9 cellular contexts compared by ENCODE assay signal in the genomic region with DNA sequence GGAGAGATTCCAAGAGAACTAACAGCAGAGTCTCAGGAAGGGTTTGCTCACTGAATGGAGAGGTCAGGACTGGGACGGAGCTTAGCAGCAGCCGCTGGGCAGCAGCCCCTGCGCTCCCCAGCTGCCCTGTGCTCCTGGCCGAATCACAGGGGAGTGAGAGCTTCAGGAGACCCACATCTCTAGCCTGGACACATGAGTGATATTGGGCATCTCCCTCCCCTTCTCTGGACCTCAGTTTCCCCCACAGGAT. TPM values are rescaled to one million over a fixed set of nuclear protein-coding genes. Genes with fewer than 3 reads are reported as not detected.
DNase-seq lines count a peak whose midpoint lies in the region; ATAC-seq and TF ChIP-seq lines count a peak whose summit lies in the region.
"Had no signal": no experiment of that assay in that cellular context is flagged by ENCODE, and none has a peak within 500 bp of the region (broad histone marks: within the 10 kb centered on the region; RNA-seq: fewer than 3 reads in every experiment).

No MANE protein-coding gene starts in this region.

- peaks cover 15% of the 10 kb centered on the region for H3K4me1 Mint-ChIP-seq in WTC11

- peaks cover 0 to 20% (median 6%) of the 10 kb centered on the region in 3 donors for H3K4me1 ChIP-seq in gastroesophageal sphincter
- H3K4me1 ChIP-seq in rectal smooth muscle tissue (ENCODE audit: control insufficient read depth, insufficient read depth, low read length), result no peaks in the 10 kb centered on the region

- no peak overlapping the region for H3K9ac ChIP-seq in rectal smooth muscle tissue (ENCODE audit: low read length)

- no peak for TF ChIP-seq POLR2A in gastroesophageal sphincter (IDR thresholded peaks at IDR 0.05)

- POLR2A ChIA-PET in WTC11 (lab: Charles Lee), result interaction anchor here (0.9 to 2.3 kb wide), 2 partner anchors 22 to 36 kb away, joined by 3 to 9 read pairs; a partner anchor contains a TSS

- CTCF ChIA-PET in WTC11 (lab: Charles Lee), result interaction anchor here (0.6 to 2.8 kb wide), 4 partner anchors 12 to 220 kb away, joined by 3 to 11 read pairs (median 4); a partner anchor contains a TSS

- H3K27ac Mint-ChIP-seq in WTC11, result no peak overlapping the region

- peaks cover 7% of the 10 kb centered on the region for H3K9me3 Mint-ChIP-seq in WTC11

- H3K4me3 ChIP-seq in gastroesophageal sphincter, result peak overlapping the region; percentile 63 to 64
- H3K4me3 ChIP-seq in rectal smooth muscle tissue (ENCODE audit: low read length), result peak overlapping the region; percentile 69
- H3K4me3 ChIP-seq: SK-N-MC had no signal

- no peak for TF ChIP-seq EP300 in gastroesophageal sphincter (IDR thresholded peaks at IDR 0.05)

- H3K36me3 ChIP-seq in gastroesophageal sphincter (no peaks in the 10 kb centered on the region), rectal smooth muscle tissue (ENCODE audit: control insufficient read depth, insufficient read depth, low read length) (no peaks in the 10 kb centered on the region)

- H3K27ac ChIP-seq in gastroesophageal sphincter (peak overlapping the region in 1 of 4 donors; percentile 45), rectal smooth muscle tissue (ENCODE audit: low read depth, low read length) (no peak overlapping the region)
- H3K27ac ChIP-seq: SK-N-MC had no signal

- ATAC-seq in WTC11 (peak; percentile 26), gastroesophageal sphincter (peak; percentile 5), GM21423 (IDR thresholded peaks at IDR 0.05; ENCODE audit: unreplicated experiment) (no peak)

- peak overlapping the region; percentile 70 for H3K4me3 Mint-ChIP-seq in WTC11

- H3K27me3 ChIP-seq in gastroesophageal sphincter (peaks cover 18% of the 10 kb centered on the region), rectal smooth muscle tissue (ENCODE audit: control insufficient read depth, insufficient read depth, low read length) (no peaks in the 10 kb centered on the region)

- peaks cover 3% of the 10 kb centered on the region; the same call in 1 of the 2 replicates for H3K36me3 Mint-ChIP-seq in WTC11

- TF ChIP-seq CTCF in WTC11 (IDR thresholded peaks at IDR 0.05), result no peak
- TF ChIP-seq CTCF in gastroesophageal sphincter (IDR thresholded peaks at IDR 0.05), result no peak

- 20 to 28% methylated on average over 1 to 4 of the region's 4 CpGs for WGBS in gastroesophageal sphincter (ENCODE audit: low coverage in 1 of 2), 2 donors

- DNase-seq in ELF-1 (ENCODE audit: low read depth, low spot score) (peak; percentile 31), WTC11 (ENCODE audit: low spot score) (no peak), NCI-H748 treated with DMSO at 0.1 percent for 48 hours (lab: John Stamatoyannopoulos, UW) (no peak), NAMALWA (ENCODE audit: low spot score) (no peak), DMS114 treated with DMSO at 0.1 percent for 48 hours (lab: John Stamatoyannopoulos, UW; ENCODE audit: unreplicated experiment) (no peak)

- H3K27me3 Mint-ChIP-seq in WTC11 (ENCODE audit: low read depth), result peaks cover 42% of the 10 kb centered on the region

- no peaks in the 10 kb centered on the region for H3K9me3 ChIP-seq in gastroesophageal sphincter

TF ChIP-seq in WTC11, 78 proteins besides CTCF, POLR2A, EP300 and RAD21:
- TF ChIP-seq NR3C1 (CRISPR knock-in tag; conservative IDR thresholded peaks at IDR 0.05; ENCODE audit: low read depth) (no peak), SOX15 (CRISPR knock-in tag; IDR thresholded peaks at IDR 0.05) (no peak)

RNA-seq across cellular contexts. Expression of a gene that starts 0.5 kb away (rescaled TPM):
- total RNA-seq in WTC11 (2021) (6.3 to 9.1 TPM (median 8.6 TPM) in 3 replicates), gastroesophageal sphincter (1 to 10 TPM in 2 of 4 donors, under 1 TPM in 1, not detected in 1; 0.67 to 2.5 (median 1.0) TPM)

RNA-seq across cellular contexts. Expression of a gene that starts 22.1 kb away (rescaled TPM):
- total RNA-seq in WTC11 (2021) (15.4 to 16.5 TPM (median 15.5 TPM) in 3 replicates), gastroesophageal sphincter (10 to 100 TPM; 10.1 to 22.2 (median 17.7) TPM)

RNA-seq across cellular contexts. Expression of a gene that starts 39.5 kb away (rescaled TPM):
- total RNA-seq in WTC11 (2021) (163 to 166 TPM (median 165 TPM) in 3 replicates), gastroesophageal sphincter (100 to 1,000 TPM; 143 to 234 (median 177) TPM)
